ENCODE assay signal across 33 cellular contexts in genomic region chr18:45651269-45651668, GRCh38. TPM values are rescaled to one million over a fixed set of nuclear protein-coding genes. Genes with fewer than 3 reads are reported as not detected.
"Had no signal": no experiment of that assay in that cellular context is flagged by ENCODE, and none has a peak within 500 bp of the region (broad histone marks: within the 10 kb centered on the region; RNA-seq: fewer than 3 reads in every experiment).

No MANE protein-coding gene starts in this region.

- H3K27ac ChIP-seq: brain microvascular endothelial cell had no signal

- FAIRE-seq: astrocyte, colon, endometrium, endothelial cell of umbilical vein, frontal cortex had no signal

- H3K36me3 ChIP-seq: brain microvascular endothelial cell had no signal

- H3K27me3 ChIP-seq: brain microvascular endothelial cell had no signal

- DNase-seq: activated CD4-positive, alpha-beta memory T cell treated with anti-CD3 and anti-CD28 coated beads, Interleukin-2, amount 10 ng/mL, durations not matched to agents 7 days and 5 days; activated CD4-positive, alpha-beta T cell treated with anti-CD3 and anti-CD28 coated beads for 1 hour; activated CD4-positive, alpha-beta T cell treated with anti-CD3 and anti-CD28 coated beads for 4 hours; activated CD4-positive, alpha-beta T cell treated with anti-CD3 and anti-CD28 coated beads, Interleukin-2, amount 10 ng/mL, durations not matched to agents 7 days and 5 days; activated CD4-positive, alpha-beta T cell treated with anti-CD3 and anti-CD28 coated beads, Interleukin-2, amount 50 U/mL, for 4 hours; activated CD4-positive, CD25-positive, alpha-beta regulatory T cell; activated CD8-positive, alpha-beta memory T cell treated with anti-CD3 and anti-CD28 coated beads, Interleukin-2, amount 50 U/mL, for 48 hours; activated gamma-delta T cell treated with Interleukin-2 at 50 U/mL for 16 hours; activated naive CD4-positive, alpha-beta T cell treated with anti-CD3 and anti-CD28 coated beads, Interleukin-2, amount 50 U/mL, for 16 hours; activated naive CD4-positive, alpha-beta T cell treated with Interleukin-2 at 50 U/mL for 16 hours; activated T-cell treated with anti-CD3 and anti-CD28 coated beads for 4 hours; activated T-cell treated with anti-CD3 and anti-CD28 coated beads, Interleukin-2, amount 50 U/mL, for 24 hours; activated T-cell treated with anti-CD3 and anti-CD28 coated beads, Interleukin-2, amount 50 U/mL, for 72 hours; amniotic stem cell; anterior cingulate cortex; brain microvascular endothelial cell; caudate nucleus; cortex of kidney; dermis blood vessel endothelial cell; effector CD4-positive, alpha-beta T cell; effector memory CD8-positive, alpha-beta T cell; foreskin fibroblast; head of caudate nucleus; T-helper 1 cell; T-helper 17 cell; T1000 had no signal

RNA-seq across cellular contexts. Expression of gene SLC14A2, which starts 36.0 kb away (rescaled TPM):
- total RNA-seq: astrocyte, chondrocyte, dermis blood vessel endothelial cell, endothelial cell of umbilical vein, esophagus mucosa, frontal cortex had no signal
